In genomic region chr9:116499986-116500871, GRCh38 we compare ENCODE assay signal across 13 cellular contexts.
DNase-seq lines count a peak whose midpoint lies in the region; ATAC-seq, FAIRE-seq and TF ChIP-seq lines count a peak whose summit lies in the region.
"Had no signal": no experiment of that assay in that cellular context is flagged by ENCODE, and none has a peak within 500 bp of the region (broad histone marks: within the 10 kb centered on the region; RNA-seq: fewer than 3 reads in every experiment).

No MANE protein-coding gene starts in this region.

- DNase-seq in Caki2 (ENCODE audit: low read depth) (peak; percentile 68), HTR-8/SVneo (ENCODE audit: insufficient read length, low spot score) (peak; percentile 9), brain microvascular endothelial cell (peak; percentile 87), HepG2 (ENCODE audit: low spot score) (no peak), tibial nerve (ENCODE audit: low spot score in 2 of 2) (no peak)
- no peak for DNase-seq in activated T-cell treated with anti-CD3 and anti-CD28 coated beads, Interleukin-2, amount 50 U/mL, for 24 hours
- DNase-seq in activated T-helper 2 cell treated with anti-CD3 and anti-CD28 coated beads, Interferon-gamma antibody, Interleukin-2, Interleukin-4, amounts not matched to agents 10 μg/mL and 5 μg/mL and 100 μg/mL, durations not matched to agents 14 hours and 24 hours and 36 hours (ENCODE audit: low spot score): no peak
- no peak for DNase-seq in activated T-cell treated with anti-CD3 and anti-CD28 coated beads, Interleukin-2, amount 50 U/mL, for 1 hour
- DNase-seq: activated CD4-positive, alpha-beta T cell treated with anti-CD3 and anti-CD28 coated beads for 48 hours; activated naive CD4-positive, alpha-beta T cell treated with anti-CD3 and anti-CD28 coated beads, Interleukin-2, amount 10 ng/mL, durations not matched to agents 7 days and 5 days; effector memory CD4-positive, alpha-beta T cell; stimulated activated naive CD4-positive, alpha-beta T cell had no signal

- no peak for ATAC-seq in HepG2

- peaks cover 18% of the 10 kb centered on the region for H3K4me1 ChIP-seq in HepG2 (ENCODE audit: insufficient read depth, low read length)
- peaks cover 0 to 6% (median 0%) of the 10 kb centered on the region in 4 donors for H3K4me1 ChIP-seq in tibial nerve

- no peak overlapping the region for H3K9ac ChIP-seq in HepG2 (ENCODE audit: insufficient read depth, low read depth, low read length)

- FAIRE-seq in HTR-8/SVneo (lab: Jason Lieb, UNC) (no peak), HepG2 (lab: Jason Lieb, UNC) (no peak)
- FAIRE-seq: GM12891 had no signal

- H3K9me3 ChIP-seq in HepG2 (ENCODE audit: low read length) (no peaks in the 10 kb centered on the region), tibial nerve (no peaks in the 10 kb centered on the region)

- no peak overlapping the region for H3K4me3 Mint-ChIP-seq in activated T-cell treated with anti-CD3 and anti-CD28 coated beads, Interleukin-2, amount 50 U/mL, for 24 hours
- no peak overlapping the region for H3K4me3 Mint-ChIP-seq in activated T-helper 2 cell treated with anti-CD3 and anti-CD28 coated beads, Interferon-gamma antibody, Interleukin-2, Interleukin-4, amounts not matched to agents 10 μg/mL and 5 μg/mL and 100 μg/mL, durations not matched to agents 14 hours and 24 hours and 36 hours (ENCODE audit: low read depth)
- H3K4me3 Mint-ChIP-seq: activated naive CD4-positive, alpha-beta T cell treated with anti-CD3 and anti-CD28 coated beads, Interleukin-2, amount 10 ng/mL, durations not matched to agents 7 days and 5 days had no signal

- H3K4me3 ChIP-seq in brain microvascular endothelial cell (ENCODE audit: low read depth, low read length) (no peak overlapping the region), HepG2 (replicated peaks in 1 of 3; ENCODE audit: insufficient read depth in 1 of 3, low read depth in 2 of 3, low read length in 3 of 3) (no peak overlapping the region), tibial nerve (no peak overlapping the region)

- no peak overlapping the region for H2AFZ ChIP-seq in HepG2 (ENCODE audit: low read length)

- H3K27ac ChIP-seq in brain microvascular endothelial cell (no peak overlapping the region), HepG2 (ENCODE audit: extremely low read length, insufficient read depth, low read length) (no peak overlapping the region), tibial nerve (no peak overlapping the region)

- H3K27me3 Mint-ChIP-seq in activated T-cell treated with anti-CD3 and anti-CD28 coated beads, Interleukin-2, amount 50 U/mL, for 24 hours: no peaks in the 10 kb centered on the region
- no peaks in the 10 kb centered on the region for H3K27me3 Mint-ChIP-seq in activated T-helper 2 cell treated with anti-CD3 and anti-CD28 coated beads, Interferon-gamma antibody, Interleukin-2, Interleukin-4, amounts not matched to agents 10 μg/mL and 5 μg/mL and 100 μg/mL, durations not matched to agents 14 hours and 24 hours and 36 hours (ENCODE audit: low read depth)
- H3K27me3 Mint-ChIP-seq: activated naive CD4-positive, alpha-beta T cell treated with anti-CD3 and anti-CD28 coated beads, Interleukin-2, amount 10 ng/mL, durations not matched to agents 7 days and 5 days had no signal

- H3K4me1 Mint-ChIP-seq in activated T-cell treated with anti-CD3 and anti-CD28 coated beads, Interleukin-2, amount 50 U/mL, for 24 hours (ENCODE audit: low read depth): no peaks in the 10 kb centered on the region
- no peaks in the 10 kb centered on the region for H3K4me1 Mint-ChIP-seq in activated T-helper 2 cell treated with anti-CD3 and anti-CD28 coated beads, Interferon-gamma antibody, Interleukin-2, Interleukin-4, amounts not matched to agents 10 μg/mL and 5 μg/mL and 100 μg/mL, durations not matched to agents 14 hours and 24 hours and 36 hours (ENCODE audit: low read depth)
- H3K4me1 Mint-ChIP-seq: activated naive CD4-positive, alpha-beta T cell treated with anti-CD3 and anti-CD28 coated beads, Interleukin-2, amount 10 ng/mL, durations not matched to agents 7 days and 5 days had no signal

- no peaks in the 10 kb centered on the region for H3K79me2 ChIP-seq in HepG2 (ENCODE audit: insufficient read depth, low read length)

- no TSS peak for BruUV-seq in HepG2 (replicated peaks; lab: Mats Ljungman, UMichigan)

- intact Hi-C loops in HepG2 (cut with micrococcal nuclease; ENCODE audit: unreplicated experiment): no loop called here
- intact Hi-C loops in activated T-helper 2 cell treated with anti-CD3 and anti-CD28 coated beads, Interferon-gamma antibody, Interleukin-2, Interleukin-4, amounts not matched to agents 10 μg/mL and 5 μg/mL and 100 μg/mL, durations not matched to agents 14 hours and 24 hours and 36 hours (cut with micrococcal nuclease): loop anchor here (10.0 kb wide), 1 partner anchor 905 kb away; no protein-coding TSS in a partner anchor

- H4K20me1 ChIP-seq in HepG2 (ENCODE audit: insufficient read depth, low read length): no peaks in the 10 kb centered on the region

- TF ChIP-seq POLR2A in HepG2 (IDR thresholded peaks at IDR 0.05; ENCODE audit: insufficient read depth in 1 of 2, low read depth in 2 of 2, low read length in 2 of 2): no peak
- TF ChIP-seq POLR2A in tibial nerve (IDR thresholded peaks at IDR 0.05): no peak

- no peak overlapping the region for H3K4me2 ChIP-seq in HepG2 (ENCODE audit: low read depth, low read length)

- POLR2A ChIA-PET in HepG2 (lab: Yijun Ruan, JAX): no interaction called here

- WGBS in HepG2 (ENCODE audit: low lambda C conversion rate): 76% methylated on average over 5 of the region's 5 CpGs
- 75 to 81% methylated on average over 5 of the region's 5 CpGs for WGBS in tibial nerve, 2 donors

- H3K36me3 ChIP-seq in brain microvascular endothelial cell (replicated peaks) (no peaks in the 10 kb centered on the region), HepG2 (replicated peaks in 1 of 2; ENCODE audit: control insufficient read depth in 1 of 2, insufficient read depth in 2 of 2, low read length in 2 of 2) (no peaks in the 10 kb centered on the region), tibial nerve (no peaks in the 10 kb centered on the region)

- CTCF ChIA-PET in HepG2 (lab: Yijun Ruan, JAX; ENCODE audit: low intra/inter-chr PET ratio, low total read pairs): no interaction called here

- TF ChIP-seq CTCF in brain microvascular endothelial cell (IDR thresholded peaks at IDR 0.05; ENCODE audit: low read depth, low read length, missing control alignments): no peak
- TF ChIP-seq CTCF in HepG2 (CRISPR knock-in tag; IDR thresholded peaks at IDR 0.05): no peak
- TF ChIP-seq CTCF in tibial nerve (IDR thresholded peaks at IDR 0.05): no peak

- H3K27ac Mint-ChIP-seq in activated T-cell treated with anti-CD3 and anti-CD28 coated beads, Interleukin-2, amount 50 U/mL, for 24 hours: no peak overlapping the region
- H3K27ac Mint-ChIP-seq in activated T-helper 2 cell treated with anti-CD3 and anti-CD28 coated beads, Interferon-gamma antibody, Interleukin-2, Interleukin-4, amounts not matched to agents 10 μg/mL and 5 μg/mL and 100 μg/mL, durations not matched to agents 14 hours and 24 hours and 36 hours: no peak overlapping the region
- H3K27ac Mint-ChIP-seq: activated naive CD4-positive, alpha-beta T cell treated with anti-CD3 and anti-CD28 coated beads, Interleukin-2, amount 10 ng/mL, durations not matched to agents 7 days and 5 days had no signal

- in situ Hi-C loops in Caki2 (cut with HindIII; ENCODE audit: low pct_unique_long_range_greater_than_20kb, low sequenced_read_pairs): no loop called here
- in situ Hi-C loops in brain microvascular endothelial cell (cut with HindIII; ENCODE audit: low pct_ligation_motif_present, low sequenced_read_pairs): no loop called here
- in situ Hi-C loops in HepG2 (cut with HindIII; ENCODE audit: extremely low pct_ligation_motif_present, low pct_unique_long_range_greater_than_20kb): no loop called here

- H3K27me3 ChIP-seq in brain microvascular endothelial cell (replicated peaks) (no peaks in the 10 kb centered on the region), HepG2 (ENCODE audit: control insufficient read depth in 1 of 2, insufficient read depth in 2 of 2, low read length in 2 of 2) (no peaks in the 10 kb centered on the region), tibial nerve (no peaks in the 10 kb centered on the region)

- TF ChIP-seq EP300 in HepG2 (IDR thresholded peaks at IDR 0.05; ENCODE audit: low read depth in 2 of 2, low read length in 2 of 2) (no peak), HepG2 (CRISPR knock-in tag; IDR thresholded peaks at IDR 0.05; ENCODE audit: borderline replicate concordance) (no peak), tibial nerve (IDR thresholded peaks at IDR 0.05) (no peak)

- no peaks in the 10 kb centered on the region for H3K36me3 Mint-ChIP-seq in activated T-cell treated with anti-CD3 and anti-CD28 coated beads, Interleukin-2, amount 50 U/mL, for 24 hours (ENCODE audit: low read depth)
- no peaks in the 10 kb centered on the region for H3K36me3 Mint-ChIP-seq in activated T-helper 2 cell treated with anti-CD3 and anti-CD28 coated beads, Interferon-gamma antibody, Interleukin-2, Interleukin-4, amounts not matched to agents 10 μg/mL and 5 μg/mL and 100 μg/mL, durations not matched to agents 14 hours and 24 hours and 36 hours (ENCODE audit: low read depth)
- H3K36me3 Mint-ChIP-seq: activated naive CD4-positive, alpha-beta T cell treated with anti-CD3 and anti-CD28 coated beads, Interleukin-2, amount 10 ng/mL, durations not matched to agents 7 days and 5 days had no signal

- H3K9me3 Mint-ChIP-seq in activated T-cell treated with anti-CD3 and anti-CD28 coated beads, Interleukin-2, amount 50 U/mL, for 24 hours: no peaks in the 10 kb centered on the region
- no peaks in the 10 kb centered on the region for H3K9me3 Mint-ChIP-seq in activated T-helper 2 cell treated with anti-CD3 and anti-CD28 coated beads, Interferon-gamma antibody, Interleukin-2, Interleukin-4, amounts not matched to agents 10 μg/mL and 5 μg/mL and 100 μg/mL, durations not matched to agents 14 hours and 24 hours and 36 hours
- H3K9me3 Mint-ChIP-seq: activated naive CD4-positive, alpha-beta T cell treated with anti-CD3 and anti-CD28 coated beads, Interleukin-2, amount 10 ng/mL, durations not matched to agents 7 days and 5 days had no signal

- TF ChIP-seq RAD21 in HepG2 (CRISPR knock-in tag; IDR thresholded peaks at IDR 0.05): no peak

TF ChIP-seq in HepG2, 621 proteins besides CTCF, POLR2A, EP300 and RAD21:
- TF ChIP-seq JARID2 (CRISPR knock-in tag; IDR thresholded peaks at IDR 0.05; ENCODE audit: insufficient replicate concordance): no peak
- TF ChIP-seq ZNF652 (CRISPR knock-in tag; IDR thresholded peaks at IDR 0.05; ENCODE audit: borderline replicate concordance, low read depth): peak; percentile 56; the same call in 1 of the 2 replicates
- no peak for TF ChIP-seq XRCC5 (optimal IDR thresholded peaks at IDR 0.05; ENCODE audit: low read length)
TF ChIP-seq in HepG2: peak in this region for 1.

Comparison
In these comparisons a context has a peak if more than half of its experiments do, and no peak if none do; other contexts are left out.
1. DNase-seq: peak in Caki2 (single experiment), HTR-8/SVneo (single experiment) and brain microvascular endothelial cell (single experiment); none in HepG2 (single experiment), activated T-cell treated with anti-CD3 and anti-CD28 coated beads, Interleukin-2, amount 50 U/mL, for 24 hours (single experiment), tibial nerve (0 of 2), activated T-helper 2 cell treated with anti-CD3 and anti-CD28 coated beads, Interferon-gamma antibody, Interleukin-2, Interleukin-4, amounts not matched to agents 10 μg/mL and 5 μg/mL and 100 μg/mL, durations not matched to agents 14 hours and 24 hours and 36 hours (single experiment) and activated T-cell treated with anti-CD3 and anti-CD28 coated beads, Interleukin-2, amount 50 U/mL, for 1 hour (single experiment).